1 cellular context compared by ENCODE assay signal in genomic region chr19:13006431-13007281, GRCh38.
A peak's percentile ranks its signal among the peaks of the same experiment; 100 is the strongest.
TF ChIP-seq lines count a peak whose summit lies in the region.

No MANE protein-coding gene starts in this region.

TF ChIP-seq in H1, 55 proteins besides CTCF, POLR2A, EP300 and RAD21:
- peak; percentile 25 for TF ChIP-seq EZH2 (IDR thresholded peaks at IDR 0.05; ENCODE audit: low read depth, low read length, severe bottlenecking)
- TF ChIP-seq ATF2 (IDR thresholded peaks at IDR 0.05; ENCODE audit: low read length): no peak
